ENCODE assay signal across 1 cellular context in genomic region chr16:89922477-89922883, GRCh38.
TF ChIP-seq lines count a peak whose summit lies in the region.

No MANE protein-coding gene starts in this region.

TF ChIP-seq in K562, 482 proteins besides CTCF, POLR2A, EP300 and RAD21 (continued from another document and continues in another):
- TF ChIP-seq CBX2 (IDR thresholded peaks at IDR 0.05; ENCODE audit: insufficient read depth, low read length, poor library complexity, severe bottlenecking) (no peak), CTCFL (IDR thresholded peaks at IDR 0.05; ENCODE audit: borderline replicate concordance, insufficient read depth, low read depth, low read length, poor library complexity, severe bottlenecking) (no peak), SMAD2 (IDR thresholded peaks at IDR 0.05; ENCODE audit: low read depth, low read length) (no peak), MCM3 (IDR thresholded peaks at IDR 0.05) (no peak), SIN3B (IDR thresholded peaks at IDR 0.05; ENCODE audit: low read depth) (no peak), MLX (CRISPR knock-in tag; conservative IDR thresholded peaks at IDR 0.05) (no peak), POLR2G (IDR thresholded peaks at IDR 0.05; ENCODE audit: low read depth, low read length) (peak; percentile 57), RBBP5 (IDR thresholded peaks at IDR 0.05; ENCODE audit: borderline replicate concordance, insufficient read depth, low read length, poor library complexity, severe bottlenecking) (no peak), CBFA2T2 (conservative IDR thresholded peaks at IDR 0.05) (no peak), PHF20 (IDR thresholded peaks at IDR 0.05; ENCODE audit: partially characterized antibody) (no peak), ESRRB (CRISPR knock-in tag; IDR thresholded peaks at IDR 0.05; ENCODE audit: borderline replicate concordance) (no peak), NR2F6 (CRISPR knock-in tag; IDR thresholded peaks at IDR 0.05) (no peak), SNRNP70 (optimal IDR thresholded peaks at IDR 0.05; ENCODE audit: low read depth, low read length) (no peak), BRF1 (IDR thresholded peaks at IDR 0.05; ENCODE audit: borderline replicate concordance, extremely low read depth, insufficient read length) (no peak), XRCC3 (IDR thresholded peaks at IDR 0.05) (no peak), IFI16 (CRISPR knock-in tag; IDR thresholded peaks at IDR 0.05) (no peak), SRSF3 (IDR thresholded peaks at IDR 0.05; ENCODE audit: insufficient read depth, low read length) (no peak), PPARD (CRISPR knock-in tag; IDR thresholded peaks at IDR 0.05) (no peak), E4F1 (CRISPR knock-in tag; IDR thresholded peaks at IDR 0.05; ENCODE audit: borderline replicate concordance) (no peak), ATF2 (CRISPR knock-in tag; IDR thresholded peaks at IDR 0.05) (no peak), NFIC (IDR thresholded peaks at IDR 0.05) (no peak), EWSR1 (IDR thresholded peaks at IDR 0.05; ENCODE audit: borderline replicate concordance, low read depth, partially characterized antibody) (no peak), SRF (CRISPR knock-in tag; IDR thresholded peaks at IDR 0.05) (no peak), CCNT2 (IDR thresholded peaks at IDR 0.05; ENCODE audit: borderline replicate concordance, extremely low read depth, insufficient read length, low read depth, low read length) (peak; percentile 58), ZNF253 (CRISPR knock-in tag; conservative IDR thresholded peaks at IDR 0.05) (no peak), ZNF41 (CRISPR knock-in tag; conservative IDR thresholded peaks at IDR 0.05) (no peak), ZNF217 (CRISPR knock-in tag; IDR thresholded peaks at IDR 0.05) (no peak), MYC (IDR thresholded peaks at IDR 0.05; ENCODE audit: low read depth, low read length) (no peak), MYC (CRISPR knock-in tag; IDR thresholded peaks at IDR 0.05; ENCODE audit: borderline replicate concordance, low read depth) (no peak), ZBTB17 (CRISPR knock-in tag; IDR thresholded peaks at IDR 0.05) (no peak), ATF6 (CRISPR knock-in tag; IDR thresholded peaks at IDR 0.05) (no peak), ZNF263 (CRISPR knock-in tag; IDR thresholded peaks at IDR 0.05; ENCODE audit: borderline replicate concordance) (peak; percentile 24; the same call in 1 of the 2 replicates), NELFE (IDR thresholded peaks at IDR 0.05; ENCODE audit: insufficient read depth, insufficient read length) (no peak), ZNF175 (CRISPR knock-in tag; IDR thresholded peaks at IDR 0.05; ENCODE audit: low read depth) (no peak)
- TF ChIP-seq, protein P1, sequence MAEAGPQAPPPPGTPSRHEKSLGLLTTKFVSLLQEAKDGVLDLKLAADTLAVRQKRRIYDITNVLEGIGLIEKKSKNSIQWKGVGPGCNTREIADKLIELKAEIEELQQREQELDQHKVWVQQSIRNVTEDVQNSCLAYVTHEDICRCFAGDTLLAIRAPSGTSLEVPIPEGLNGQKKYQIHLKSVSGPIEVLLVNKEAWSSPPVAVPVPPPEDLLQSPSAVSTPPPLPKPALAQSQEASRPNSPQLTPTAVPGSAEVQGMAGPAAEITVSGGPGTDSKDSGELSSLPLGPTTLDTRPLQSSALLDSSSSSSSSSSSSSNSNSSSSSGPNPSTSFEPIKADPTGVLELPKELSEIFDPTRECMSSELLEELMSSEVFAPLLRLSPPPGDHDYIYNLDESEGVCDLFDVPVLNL (CRISPR knock-in tag; IDR thresholded peaks at IDR 0.05; ENCODE audit: low read depth), result no peak
- TF ChIP-seq, protein P2, sequence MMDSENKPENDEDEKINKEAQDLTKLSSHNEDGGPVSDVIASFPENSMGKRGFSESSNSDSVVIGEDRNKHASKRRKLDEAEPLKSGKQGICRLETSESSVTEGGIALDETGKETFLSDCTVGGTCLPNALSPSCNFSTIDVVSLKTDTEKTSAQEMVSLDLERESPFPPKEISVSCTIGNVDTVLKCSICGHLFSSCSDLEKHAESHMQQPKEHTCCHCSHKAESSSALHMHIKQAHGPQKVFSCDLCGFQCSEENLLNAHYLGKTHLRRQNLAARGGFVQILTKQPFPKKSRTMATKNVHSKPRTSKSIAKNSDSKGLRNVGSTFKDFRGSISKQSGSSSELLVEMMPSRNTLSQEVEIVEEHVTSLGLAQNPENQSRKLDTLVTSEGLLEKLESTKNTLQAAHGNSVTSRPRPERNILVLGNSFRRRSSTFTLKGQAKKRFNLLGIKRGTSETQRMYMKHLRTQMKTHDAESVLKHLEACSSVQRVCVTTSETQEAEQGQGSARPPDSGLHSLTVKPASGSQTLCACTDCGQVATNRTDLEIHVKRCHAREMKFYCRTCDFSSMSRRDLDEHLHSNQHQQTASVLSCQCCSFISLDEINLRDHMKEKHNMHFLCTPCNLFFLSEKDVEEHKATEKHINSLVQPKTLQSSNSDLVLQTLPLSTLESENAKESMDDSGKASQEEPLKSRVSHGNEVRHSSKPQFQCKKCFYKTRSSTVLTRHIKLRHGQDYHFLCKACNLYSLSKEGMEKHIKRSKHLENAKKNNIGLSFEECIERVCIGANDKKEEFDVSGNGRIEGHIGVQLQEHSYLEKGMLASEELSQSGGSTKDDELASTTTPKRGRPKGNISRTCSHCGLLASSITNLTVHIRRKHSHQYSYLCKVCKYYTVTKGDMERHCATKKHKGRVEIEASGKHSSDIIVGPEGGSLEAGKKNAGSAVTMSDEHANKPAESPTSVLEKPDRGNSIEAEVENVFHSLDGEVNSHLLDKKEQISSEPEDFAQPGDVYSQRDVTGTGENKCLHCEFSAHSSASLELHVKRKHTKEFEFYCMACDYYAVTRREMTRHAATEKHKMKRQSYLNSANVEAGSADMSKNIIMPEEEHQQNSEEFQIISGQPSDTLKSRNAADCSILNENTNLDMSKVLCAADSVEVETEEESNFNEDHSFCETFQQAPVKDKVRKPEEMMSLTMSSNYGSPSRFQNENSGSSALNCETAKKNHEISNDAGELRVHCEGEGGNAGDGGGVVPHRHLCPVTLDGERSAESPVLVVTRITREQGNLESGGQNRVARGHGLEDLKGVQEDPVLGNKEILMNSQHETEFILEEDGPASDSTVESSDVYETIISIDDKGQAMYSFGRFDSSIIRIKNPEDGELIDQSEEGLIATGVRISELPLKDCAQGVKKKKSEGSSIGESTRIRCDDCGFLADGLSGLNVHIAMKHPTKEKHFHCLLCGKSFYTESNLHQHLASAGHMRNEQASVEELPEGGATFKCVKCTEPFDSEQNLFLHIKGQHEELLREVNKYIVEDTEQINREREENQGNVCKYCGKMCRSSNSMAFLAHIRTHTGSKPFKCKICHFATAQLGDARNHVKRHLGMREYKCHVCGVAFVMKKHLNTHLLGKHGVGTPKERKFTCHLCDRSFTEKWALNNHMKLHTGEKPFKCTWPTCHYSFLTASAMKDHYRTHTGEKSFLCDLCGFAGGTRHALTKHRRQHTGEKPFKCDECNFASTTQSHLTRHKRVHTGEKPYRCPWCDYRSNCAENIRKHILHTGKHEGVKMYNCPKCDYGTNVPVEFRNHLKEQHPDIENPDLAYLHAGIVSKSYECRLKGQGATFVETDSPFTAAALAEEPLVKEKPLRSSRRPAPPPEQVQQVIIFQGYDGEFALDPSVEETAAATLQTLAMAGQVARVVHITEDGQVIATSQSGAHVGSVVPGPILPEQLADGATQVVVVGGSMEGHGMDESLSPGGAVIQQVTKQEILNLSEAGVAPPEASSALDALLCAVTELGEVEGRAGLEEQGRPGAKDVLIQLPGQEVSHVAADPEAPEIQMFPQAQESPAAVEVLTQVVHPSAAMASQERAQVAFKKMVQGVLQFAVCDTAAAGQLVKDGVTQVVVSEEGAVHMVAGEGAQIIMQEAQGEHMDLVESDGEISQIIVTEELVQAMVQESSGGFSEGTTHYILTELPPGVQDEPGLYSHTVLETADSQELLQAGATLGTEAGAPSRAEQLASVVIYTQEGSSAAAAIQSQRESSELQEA (IDR thresholded peaks at IDR 0.05; ENCODE audit: low read depth), result no peak
- TF ChIP-seq, protein P3, sequence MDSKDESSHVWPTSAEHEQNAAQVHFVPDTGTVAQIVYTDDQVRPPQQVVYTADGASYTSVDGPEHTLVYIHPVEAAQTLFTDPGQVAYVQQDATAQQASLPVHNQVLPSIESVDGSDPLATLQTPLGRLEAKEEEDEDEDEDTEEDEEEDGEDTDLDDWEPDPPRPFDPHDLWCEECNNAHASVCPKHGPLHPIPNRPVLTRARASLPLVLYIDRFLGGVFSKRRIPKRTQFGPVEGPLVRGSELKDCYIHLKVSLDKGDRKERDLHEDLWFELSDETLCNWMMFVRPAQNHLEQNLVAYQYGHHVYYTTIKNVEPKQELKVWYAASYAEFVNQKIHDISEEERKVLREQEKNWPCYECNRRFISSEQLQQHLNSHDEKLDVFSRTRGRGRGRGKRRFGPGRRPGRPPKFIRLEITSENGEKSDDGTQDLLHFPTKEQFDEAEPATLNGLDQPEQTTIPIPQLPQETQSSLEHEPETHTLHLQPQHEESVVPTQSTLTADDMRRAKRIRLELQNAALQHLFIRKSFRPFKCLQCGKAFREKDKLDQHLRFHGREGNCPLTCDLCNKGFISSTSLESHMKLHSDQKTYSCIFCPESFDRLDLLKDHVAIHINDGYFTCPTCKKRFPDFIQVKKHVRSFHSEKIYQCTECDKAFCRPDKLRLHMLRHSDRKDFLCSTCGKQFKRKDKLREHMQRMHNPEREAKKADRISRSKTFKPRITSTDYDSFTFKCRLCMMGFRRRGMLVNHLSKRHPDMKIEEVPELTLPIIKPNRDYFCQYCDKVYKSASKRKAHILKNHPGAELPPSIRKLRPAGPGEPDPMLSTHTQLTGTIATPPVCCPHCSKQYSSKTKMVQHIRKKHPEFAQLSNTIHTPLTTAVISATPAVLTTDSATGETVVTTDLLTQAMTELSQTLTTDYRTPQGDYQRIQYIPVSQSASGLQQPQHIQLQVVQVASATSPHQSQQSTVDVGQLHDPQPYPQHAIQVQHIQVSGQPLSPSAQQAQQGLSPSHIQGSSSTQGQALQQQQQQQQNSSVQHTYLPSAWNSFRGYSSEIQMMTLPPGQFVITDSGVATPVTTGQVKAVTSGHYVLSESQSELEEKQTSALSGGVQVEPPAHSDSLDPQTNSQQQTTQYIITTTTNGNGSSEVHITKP (IDR thresholded peaks at IDR 0.05; ENCODE audit: partially characterized antibody), result no peak
- TF ChIP-seq, protein P4, sequence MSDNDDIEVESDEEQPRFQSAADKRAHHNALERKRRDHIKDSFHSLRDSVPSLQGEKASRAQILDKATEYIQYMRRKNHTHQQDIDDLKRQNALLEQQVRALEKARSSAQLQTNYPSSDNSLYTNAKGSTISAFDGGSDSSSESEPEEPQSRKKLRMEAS (CRISPR knock-in tag; IDR thresholded peaks at IDR 0.05), result peak; percentile 52
